In genomic region chr10:86956195-86956840, GRCh38 we compare ENCODE assay signal across 21 cellular contexts. TPM values are rescaled to one million over a fixed set of nuclear protein-coding genes. Genes with fewer than 3 reads are reported as not detected.
DNase-seq lines count a peak whose midpoint lies in the region; ATAC-seq, FAIRE-seq and TF ChIP-seq lines count a peak whose summit lies in the region.
"Had no signal": no experiment of that assay in that cellular context is flagged by ENCODE, and none has a peak within 500 bp of the region (broad histone marks: within the 10 kb centered on the region; RNA-seq: fewer than 3 reads in every experiment).

No MANE protein-coding gene starts in this region.

- intact Hi-C loops in Right ventricle myocardium superior (cut with DNase I) (no loop called here), cardiac septum (cut with DNase I) (no loop called here), kidney (cut with DNase I) (no loop called here), posterior vena cava (cut with DNase I) (no loop called here), upper lobe of right lung (cut with DNase I) (no loop called here)

- no peaks in the 10 kb centered on the region for H3K27me3 ChIP-seq in upper lobe of right lung
- H3K27me3 ChIP-seq: cardiac muscle cell, hepatocyte had no signal

- ATAC-seq in Right ventricle myocardium superior (ENCODE audit: poor library complexity) (no peak), upper lobe of right lung (no peak)
- ATAC-seq: activated naive CD4-positive, alpha-beta T cell treated with anti-CD3 and anti-CD28 coated beads, Interleukin-2, amount 50 U/mL, for 72 hours had no signal

- DNase-seq in Right ventricle myocardium superior: peak; percentile 37
- DNase-seq in cardiac septum (ENCODE audit: low spot score): no peak
- DNase-seq in kidney: peak; percentile 47
- peak; percentile 65 for DNase-seq in posterior vena cava (ENCODE audit: low spot score)
- DNase-seq in upper lobe of right lung: peak; percentile 21
- DNase-seq in HK-2 (ENCODE audit: unreplicated experiment): no peak
- no peak for DNase-seq in GM19239 (ENCODE audit: insufficient read length, low spot score)
- DNase-seq in DMS79 (lab: John Stamatoyannopoulos, UW): no peak
- DNase-seq: activated CD8-positive, alpha-beta memory T cell treated with anti-CD3 and anti-CD28 coated beads, Interleukin-2, amount 50 U/mL, for 4 hours; NCI-H1436 treated with DMSO at 0.1 percent for 48 hours; NCI-H446; occipital lobe; OCI-M1; trophoblast cell had no signal

- H3K36me3 ChIP-seq in kidney (ENCODE audit: control insufficient read depth in 1 of 2, insufficient read depth in 2 of 2, low read length in 2 of 2) (no peaks in the 10 kb centered on the region), upper lobe of right lung (no peaks in the 10 kb centered on the region)
- H3K36me3 ChIP-seq: cardiac muscle cell, HAP-1 had no signal

- no peak for TF ChIP-seq CTCF in kidney (IDR thresholded peaks at IDR 0.05; ENCODE audit: borderline replicate concordance, extremely low read depth, insufficient read depth)
- no peak for TF ChIP-seq CTCF in upper lobe of right lung (IDR thresholded peaks at IDR 0.05)

- H3K9me3 ChIP-seq in kidney (ENCODE audit: control insufficient read depth in 1 of 2, low read length in 2 of 2) (peaks cover 0 to 2% of the 10 kb centered on the region in 2 donors), upper lobe of right lung (no peaks in the 10 kb centered on the region)

- H3K4me1 ChIP-seq in kidney (ENCODE audit: control insufficient read depth in 1 of 2, insufficient read depth in 1 of 2, low read depth in 1 of 2, low read length in 2 of 2) (peaks cover 13 to 43% of the 10 kb centered on the region in 2 donors), upper lobe of right lung (peaks cover 21% of the 10 kb centered on the region)

- no peak for FAIRE-seq in kidney (lab: Jason Lieb, UNC)
- FAIRE-seq in GM19239 (lab: Jason Lieb, UNC): no peak

- H3K27ac ChIP-seq in kidney (ENCODE audit: low read depth in 2 of 2, low read length in 2 of 2) (peak overlapping the region; percentile 54 to 87), upper lobe of right lung (peak overlapping the region; percentile 75)
- H3K27ac ChIP-seq: epithelial cell of prostate, KMS-11 had no signal

- peak overlapping the region; percentile 44 to 54 for H3K4me3 ChIP-seq in kidney (ENCODE audit: low read length in 2 of 2)
- peak overlapping the region; percentile 42 for H3K4me3 ChIP-seq in upper lobe of right lung
- H3K4me3 ChIP-seq: cardiac muscle cell, HAP-1, hepatocyte had no signal

- H3K9ac ChIP-seq in kidney (ENCODE audit: low read length in 2 of 2): peak overlapping the region; percentile 4 to 5
- H3K9ac ChIP-seq: KMS-11 had no signal

RNA-seq across cellular contexts. Expression of gene MMRN2, which starts 1.1 kb away (rescaled TPM):
- total RNA-seq in Right ventricle myocardium superior: 33.5 TPM
- total RNA-seq in cardiac septum: 28.0 TPM
- 65.9 TPM for total RNA-seq in kidney
- polyA plus RNA-seq in kidney (ENCODE audit: insufficient read depth, low read depth, low replicate concordance): 19.9 TPM
- total RNA-seq in posterior vena cava: 10 to 100 TPM; 46.6 to 57.0 TPM
- total RNA-seq in upper lobe of right lung: 86.3 TPM
- total RNA-seq: A172; activated naive CD4-positive, alpha-beta T cell treated with anti-CD3 and anti-CD28 coated beads, Interleukin-2, amount 50 U/mL, for 72 hours had no signal

RNA-seq across cellular contexts. Expression of gene SNCG, which starts 2.1 kb away (rescaled TPM):
- 23.5 TPM for total RNA-seq in Right ventricle myocardium superior
- total RNA-seq in cardiac septum: 9.3 TPM
- 41.3 TPM for total RNA-seq in kidney
- polyA plus RNA-seq in kidney (ENCODE audit: insufficient read depth, low read depth, low replicate concordance): 92.8 TPM
- 10 to 100 TPM; 55.9 to 61.1 TPM for total RNA-seq in posterior vena cava
- 17.2 TPM for total RNA-seq in upper lobe of right lung

RNA-seq across cellular contexts. Expression of gene ADIRF, which starts 12.0 kb away (rescaled TPM):
- total RNA-seq in Right ventricle myocardium superior (43.2 TPM), cardiac septum (33.0 TPM), kidney (357 TPM), posterior vena cava (100 to 1,000 TPM; 188 to 212 TPM), upper lobe of right lung (155 TPM)
- 897 TPM for polyA plus RNA-seq in kidney (ENCODE audit: insufficient read depth, low read depth, low replicate concordance)
- total RNA-seq: A172; activated naive CD4-positive, alpha-beta T cell treated with anti-CD3 and anti-CD28 coated beads, Interleukin-2, amount 50 U/mL, for 72 hours; cardiac muscle cell; hepatocyte; occipital lobe had no signal
- polyA plus RNA-seq: hepatocyte had no signal

Comparison
In these comparisons a context has a peak if more than half of its experiments do, and no peak if none do; other contexts are left out.
1. DNase-seq: peak in Right ventricle myocardium superior (single experiment), kidney (single experiment), posterior vena cava (single experiment) and upper lobe of right lung (single experiment); none in cardiac septum (single experiment), HK-2 (single experiment), GM19239 (single experiment) and DMS79 (single experiment).